27 cellular contexts compared by ENCODE assay signal in the genomic region with DNA sequence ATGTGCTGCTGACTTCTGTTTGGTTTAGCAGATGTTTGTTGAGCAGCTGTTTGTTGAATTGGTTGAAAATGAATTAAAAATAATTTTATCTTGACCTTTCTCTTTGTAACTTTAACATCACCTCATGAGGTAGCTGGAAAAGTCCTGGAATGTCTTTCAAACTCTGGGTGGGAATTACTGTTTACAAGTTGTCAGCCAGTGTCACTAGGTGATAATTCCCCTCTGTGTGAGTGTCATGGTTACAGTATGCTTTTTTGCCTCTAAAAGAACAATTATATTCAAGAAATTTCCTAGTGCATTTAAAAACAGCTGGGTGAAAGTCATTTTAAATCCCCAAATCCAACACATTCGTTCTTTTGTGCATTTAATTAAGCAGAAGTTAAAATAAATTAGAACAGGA.
"Had no signal": no experiment of that assay in that cellular context is flagged by ENCODE, and none has a peak within 500 bp of the region (broad histone marks: within the 10 kb centered on the region; RNA-seq: fewer than 3 reads in every experiment).

No MANE protein-coding gene starts in this region.

- H3K9me3 Mint-ChIP-seq: stimulated activated naive CD8-positive, alpha-beta T cell treated with anti-CD3 and anti-CD28 coated beads, Interleukin-15, amount 100 ng/mL, for 72 hours had no signal

- H3K4me3 Mint-ChIP-seq: naive thymus-derived CD4-positive, alpha-beta T cell; natural killer cell treated with Interleukin-12 subunit alpha and Interleukin-12 subunit beta and Interleukin-15 and Interleukin-18, amount 100 ng/mL, for 72 hours; neural crest cell; stimulated activated memory B cell treated with anti-CD40 and anti-IgM and Interleukin-4, amounts not matched to agents 10 μg/mL and 1 μg/mL and 100 μg/mL, for 72 hours; stimulated activated naive CD8-positive, alpha-beta T cell treated with anti-CD3 and anti-CD28 coated beads, Interleukin-15, amount 100 ng/mL, for 72 hours; type B pancreatic cell had no signal

- H3K27ac Mint-ChIP-seq: naive thymus-derived CD4-positive, alpha-beta T cell; natural killer cell treated with Interleukin-12 subunit alpha and Interleukin-12 subunit beta and Interleukin-15 and Interleukin-18, amount 100 ng/mL, for 72 hours; stimulated activated memory B cell treated with anti-CD40 and anti-IgM and Interleukin-4, amounts not matched to agents 10 μg/mL and 1 μg/mL and 100 μg/mL, for 72 hours; stimulated activated naive CD8-positive, alpha-beta T cell treated with anti-CD3 and anti-CD28 coated beads, Interleukin-15, amount 100 ng/mL, for 72 hours; type B pancreatic cell had no signal

- H3K27me3 Mint-ChIP-seq: natural killer cell treated with Interleukin-12 subunit alpha and Interleukin-12 subunit beta and Interleukin-15 and Interleukin-18, amount 100 ng/mL, for 72 hours; stimulated activated memory B cell treated with anti-CD40 and anti-IgM and Interleukin-4, amounts not matched to agents 10 μg/mL and 1 μg/mL and 100 μg/mL, for 72 hours; stimulated activated naive CD8-positive, alpha-beta T cell treated with anti-CD3 and anti-CD28 coated beads, Interleukin-15, amount 100 ng/mL, for 72 hours; type B pancreatic cell had no signal

- H3K27ac ChIP-seq: left ventricle myocardium inferior, pancreas, prostate gland, skin epidermis, tibial nerve, uterus had no signal

- H3K4me1 Mint-ChIP-seq: naive thymus-derived CD4-positive, alpha-beta T cell; stimulated activated memory B cell treated with anti-CD40 and anti-IgM and Interleukin-4, amounts not matched to agents 10 μg/mL and 1 μg/mL and 100 μg/mL, for 72 hours; stimulated activated naive CD8-positive, alpha-beta T cell treated with anti-CD3 and anti-CD28 coated beads, Interleukin-15, amount 100 ng/mL, for 72 hours had no signal

- DNase-seq: hypothalamus; islet precursor cell; left ventricle myocardium inferior; midbrain; mucosa of descending colon; naive thymus-derived CD4-positive, alpha-beta T cell; nucleus accumbens; pancreas; posterior cingulate gyrus; retina; right cardiac atrium; stimulated activated CD4-positive, alpha-beta T cell treated with anti-CD3 and anti-CD28 coated beads, Interleukin-1b, Interleukin-23, amount 100 ng/mL, for 48 hours; stimulated activated CD4-positive, alpha-beta T cell treated with anti-CD3 and anti-CD28 coated beads, Interleukin-2, amount 100 ng/mL, for 48 hours; stimulated activated CD4-positive, alpha-beta T cell treated with anti-CD3 and anti-CD28 coated beads, Interleukin-4, amount 100 ng/mL, for 4 hours; stimulated activated CD8-positive, alpha-beta memory T cell treated with anti-CD3 and anti-CD28 coated beads, Interleukin-4, amount 100 ng/mL, for 48 hours; stimulated activated naive CD4-positive, alpha-beta T cell treated with Interleukin-2 at 50 U/mL for 16 hours; stimulated activated naive CD8-positive, alpha-beta T cell treated with anti-CD3 and anti-CD28 coated beads, Interleukin-15, amount 100 ng/mL, for 72 hours; substantia nigra; uterus had no signal

- H3K27me3 ChIP-seq: pancreas, tibial nerve, uterus had no signal

- H3K36me3 ChIP-seq: left ventricle myocardium inferior, pancreas, prostate gland, tibial nerve, uterus had no signal

- H3K4me3 ChIP-seq: left ventricle myocardium inferior, lung, mucosa of descending colon, pancreas, prostate gland, skin epidermis, tibial nerve, uterus had no signal

- H3K9me3 ChIP-seq: left ventricle myocardium inferior, mucosa of descending colon, pancreas, prostate gland, tibial nerve, uterus had no signal

- H3K36me3 Mint-ChIP-seq: naive thymus-derived CD4-positive, alpha-beta T cell; natural killer cell treated with Interleukin-12 subunit alpha and Interleukin-12 subunit beta and Interleukin-15 and Interleukin-18, amount 100 ng/mL, for 72 hours; stimulated activated memory B cell treated with anti-CD40 and anti-IgM and Interleukin-4, amounts not matched to agents 10 μg/mL and 1 μg/mL and 100 μg/mL, for 72 hours had no signal

- H3K4me1 ChIP-seq: pancreas, prostate gland, uterus had no signal
